25 cellular contexts compared by ENCODE assay signal in genomic region chr4:113375964-113376666, GRCh38.
"Had no signal": no experiment of that assay in that cellular context is flagged by ENCODE, and none has a peak within 500 bp of the region (broad histone marks: within the 10 kb centered on the region; RNA-seq: fewer than 3 reads in every experiment).

No MANE protein-coding gene starts in this region.

- H3K4me3 ChIP-seq: lung, neural progenitor cell, psoas muscle, skin epidermis, stomach, suprapubic skin, tibial nerve, uterus had no signal

- H3K27ac ChIP-seq: neural progenitor cell, neutrophil, parathyroid adenoma, psoas muscle, skin epidermis, stomach, suprapubic skin, tibial nerve, uterus had no signal

- ATAC-seq: natural killer cell; psoas muscle; sciatic nerve; stimulated activated naive B cell treated with anti-CD40 and anti-IgM and Interleukin-4, amounts not matched to agents 10 μg/mL and 1 μg/mL and 100 μg/mL, for 72 hours; stimulated activated naive CD8-positive, alpha-beta T cell treated with anti-CD3 and anti-CD28 coated beads, Interleukin-15, Interleukin-2, amounts not matched to agents 100 U/mL and 50 U/mL, for 24 hours had no signal

- H3K9me3 ChIP-seq: neutrophil, psoas muscle, stomach, suprapubic skin, tibial nerve, uterus had no signal

- H3K4me1 ChIP-seq: neural progenitor cell, parathyroid adenoma, psoas muscle, suprapubic skin, tibial nerve, uterus had no signal

- H3K36me3 ChIP-seq: neutrophil, uterus had no signal

- DNase-seq: hypothalamus; immature natural killer cell; kidney; mesendoderm; naive B cell; natural killer cell; nephron progenitor cell; occipital lobe; psoas muscle; stimulated activated CD4-positive, alpha-beta T cell treated with anti-CD3 and anti-CD28 coated beads, Interleukin-12 subunit alpha, Interleukin-12 subunit beta, amount 100 ng/mL, for 4 hours; stimulated activated CD4-positive, alpha-beta T cell treated with anti-CD3 and anti-CD28 coated beads, Interleukin-15, amount 100 ng/mL, for 24 hours; stimulated activated CD4-positive, alpha-beta T cell treated with anti-CD3 and anti-CD28 coated beads, Interleukin-2, amount 100 ng/mL, for 24 hours; stimulated activated CD4-positive, alpha-beta T cell treated with anti-CD3 and anti-CD28 coated beads, Interleukin-4, amount 100 ng/mL, for 1 hour; stimulated activated naive B cell treated with anti-CD40 and anti-IgM and Interleukin-4, amounts not matched to agents 10 μg/mL and 1 μg/mL and 100 μg/mL, for 72 hours; stimulated activated naive CD8-positive, alpha-beta T cell treated with anti-CD3 and anti-CD28 coated beads, Interleukin-15, Interleukin-2, amounts not matched to agents 100 U/mL and 50 U/mL, for 24 hours; stomach; uterus had no signal

- H3K27me3 ChIP-seq: neural progenitor cell, neutrophil, stomach, suprapubic skin, tibial nerve, uterus had no signal
